In the genomic region with DNA sequence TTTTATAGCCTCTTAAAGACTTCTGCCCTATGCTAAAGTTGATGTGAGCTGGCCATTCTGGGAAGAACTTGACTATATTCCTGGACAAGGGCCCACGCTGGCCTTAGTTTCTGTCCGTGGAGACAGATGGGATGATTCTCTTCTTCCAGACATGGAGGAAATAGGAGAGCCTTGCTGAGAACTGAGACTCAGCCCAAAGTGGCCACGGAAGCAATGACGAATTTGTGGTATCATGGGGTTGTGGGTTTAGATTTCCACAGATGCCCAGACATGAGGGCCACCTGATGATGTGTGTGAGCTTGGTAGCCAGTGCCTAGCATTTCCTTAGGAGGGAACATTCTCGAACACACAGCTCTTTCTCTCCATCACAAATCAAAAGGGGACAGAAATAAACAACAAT, we compare ENCODE assay signal across 16 cellular contexts.
"Had no signal": no experiment of that assay in that cellular context is flagged by ENCODE, and none has a peak within 500 bp of the region (broad histone marks: within the 10 kb centered on the region; RNA-seq: fewer than 3 reads in every experiment).

No MANE protein-coding gene starts in this region.

- DNase-seq: activated B cell treated with CpG ODN at 0.5 μM for 24 hours; activated CD4-positive, alpha-beta T cell treated with anti-CD3 and anti-CD28 coated beads, Interleukin-2, amount 10 ng/mL, durations not matched to agents 24 days and 14 days; activated CD8-positive, alpha-beta memory T cell treated with anti-CD3 and anti-CD28 coated beads for 24 hours; activated naive CD4-positive, alpha-beta T cell treated with anti-CD3 and anti-CD28 coated beads, Interleukin-2, amount 50 U/mL, for 16 hours; cerebellar nuclear complex; effector memory CD8-positive, alpha-beta T cell; immature natural killer cell; natural killer cell; right cardiac atrium had no signal

- H3K27me3 Mint-ChIP-seq: activated CD4-positive, alpha-beta T cell treated with anti-CD3 and anti-CD28 coated beads, Interleukin-2, amount 10 ng/mL, durations not matched to agents 24 days and 14 days; effector memory CD8-positive, alpha-beta T cell; stimulated activated memory B cell treated with anti-CD40 and anti-IgM and Interleukin-4, amounts not matched to agents 10 μg/mL and 1 μg/mL and 100 μg/mL, for 72 hours had no signal

- H3K27me3 ChIP-seq: body of pancreas, tibial nerve had no signal

- H3K4me1 Mint-ChIP-seq: activated B cell treated with CpG ODN at 0.5 μM for 24 hours; activated CD4-positive, alpha-beta T cell treated with anti-CD3 and anti-CD28 coated beads, Interleukin-2, amount 10 ng/mL, durations not matched to agents 24 days and 14 days; activated T-helper 17 cell treated with anti-CD3 and anti-CD28 coated beads, Interleukin-2, amount 50 U/mL, for 72 hours; immature natural killer cell; natural killer cell; stimulated activated memory B cell treated with anti-CD40 and anti-IgM and Interleukin-4, amounts not matched to agents 10 μg/mL and 1 μg/mL and 100 μg/mL, for 72 hours had no signal

- H3K36me3 ChIP-seq: tibial nerve had no signal

- H3K27ac ChIP-seq: body of pancreas, tibial nerve had no signal

- H3K27ac Mint-ChIP-seq: activated B cell treated with CpG ODN at 0.5 μM for 24 hours; activated CD4-positive, alpha-beta T cell treated with anti-CD3 and anti-CD28 coated beads, Interleukin-2, amount 10 ng/mL, durations not matched to agents 24 days and 14 days; activated T-helper 17 cell treated with anti-CD3 and anti-CD28 coated beads, Interleukin-2, amount 50 U/mL, for 72 hours; dendritic cell treated with granulocyte-macrophage colony-stimulating factor and Interleukin-4, amounts not matched to agents 40 ng/mL and 50 ng/mL, for 4 days; effector memory CD8-positive, alpha-beta T cell; immature natural killer cell; natural killer cell; progenitor cell of endocrine pancreas; stimulated activated memory B cell treated with anti-CD40 and anti-IgM and Interleukin-4, amounts not matched to agents 10 μg/mL and 1 μg/mL and 100 μg/mL, for 72 hours had no signal

- H3K9me3 Mint-ChIP-seq: activated B cell treated with CpG ODN at 0.5 μM for 24 hours; activated CD4-positive, alpha-beta T cell treated with anti-CD3 and anti-CD28 coated beads, Interleukin-2, amount 10 ng/mL, durations not matched to agents 24 days and 14 days; activated T-helper 17 cell treated with anti-CD3 and anti-CD28 coated beads, Interleukin-2, amount 50 U/mL, for 72 hours; dendritic cell treated with granulocyte-macrophage colony-stimulating factor and Interleukin-4, amounts not matched to agents 40 ng/mL and 50 ng/mL, for 4 days; stimulated activated memory B cell treated with anti-CD40 and anti-IgM and Interleukin-4, amounts not matched to agents 10 μg/mL and 1 μg/mL and 100 μg/mL, for 72 hours had no signal

- H3K4me1 ChIP-seq: body of pancreas, tibial nerve had no signal

- H3K4me3 ChIP-seq: body of pancreas, lung, tibial nerve had no signal

- H3K9me3 ChIP-seq: body of pancreas, tibial nerve had no signal

- H3K4me3 Mint-ChIP-seq: activated B cell treated with CpG ODN at 0.5 μM for 24 hours; activated CD4-positive, alpha-beta T cell treated with anti-CD3 and anti-CD28 coated beads, Interleukin-2, amount 10 ng/mL, durations not matched to agents 24 days and 14 days; activated T-helper 17 cell treated with anti-CD3 and anti-CD28 coated beads, Interleukin-2, amount 50 U/mL, for 72 hours; dendritic cell treated with granulocyte-macrophage colony-stimulating factor and Interleukin-4, amounts not matched to agents 40 ng/mL and 50 ng/mL, for 4 days; effector memory CD8-positive, alpha-beta T cell; immature natural killer cell; natural killer cell; stimulated activated memory B cell treated with anti-CD40 and anti-IgM and Interleukin-4, amounts not matched to agents 10 μg/mL and 1 μg/mL and 100 μg/mL, for 72 hours had no signal

- ATAC-seq: activated T-helper 17 cell treated with anti-CD3 and anti-CD28 coated beads, Interleukin-2, amount 50 U/mL, for 72 hours; effector memory CD8-positive, alpha-beta T cell; stimulated activated memory B cell treated with anti-CD40 and anti-IgM and Interleukin-4, amounts not matched to agents 10 μg/mL and 1 μg/mL and 100 μg/mL, for 72 hours had no signal

- H3K36me3 Mint-ChIP-seq: immature natural killer cell; natural killer cell; stimulated activated memory B cell treated with anti-CD40 and anti-IgM and Interleukin-4, amounts not matched to agents 10 μg/mL and 1 μg/mL and 100 μg/mL, for 72 hours had no signal
